24 cellular contexts compared by ENCODE assay signal in the genomic region with DNA sequence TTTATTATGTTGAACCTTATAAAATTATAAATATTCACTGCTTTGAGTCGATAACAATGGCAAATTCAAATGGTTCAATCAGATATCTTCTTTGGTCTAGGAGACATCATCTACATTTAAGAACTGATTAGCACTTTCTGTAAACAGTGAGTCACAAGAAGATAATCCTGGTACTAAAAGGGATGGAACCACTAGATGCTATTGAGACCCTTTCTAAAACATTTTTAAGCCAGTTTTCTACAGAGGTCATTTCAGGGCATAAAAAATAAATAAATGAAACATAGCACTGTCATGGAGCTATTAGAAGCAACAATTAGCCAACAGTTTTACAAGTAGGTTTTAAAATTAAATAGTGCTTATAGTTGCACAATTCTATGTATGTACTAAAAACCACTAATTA.
"Had no signal": no experiment of that assay in that cellular context is flagged by ENCODE, and none has a peak within 500 bp of the region (broad histone marks: within the 10 kb centered on the region; RNA-seq: fewer than 3 reads in every experiment).

No MANE protein-coding gene starts in this region.

- H3K9ac ChIP-seq: neural progenitor cell had no signal

- DNase-seq: activated CD4-positive, alpha-beta T cell treated with anti-CD3 and anti-CD28 coated beads for 48 hours; activated CD4-positive, alpha-beta T cell treated with anti-CD3 and anti-CD28 coated beads, Interleukin-2, amount 50 U/mL, for 48 hours; activated CD8-positive, alpha-beta memory T cell treated with anti-CD3 and anti-CD28 coated beads, Interleukin-2, amount 50 U/mL, for 48 hours; activated naive CD8-positive, alpha-beta T cell treated with anti-CD3 and anti-CD28 coated beads, Interleukin-2, amount 50 U/mL, for 24 hours; activated T-cell treated with anti-CD3 and anti-CD28 coated beads, Interleukin-2, amount 50 U/mL, for 24 hours; foreskin keratinocyte; kidney glomerular epithelial cell; lower lobe of right lung; mesendoderm; natural killer cell; stimulated activated CD4-positive, alpha-beta T cell treated with anti-CD3 and anti-CD28 coated beads, Interleukin-15, amount 100 ng/mL, for 24 hours; stimulated activated CD4-positive, alpha-beta T cell treated with anti-CD3 and anti-CD28 coated beads, Interleukin-2, amount 100 ng/mL, for 24 hours; stimulated activated naive B cell treated with anti-CD40 and anti-IgM and Interleukin-4, amounts not matched to agents 10 μg/mL and 1 μg/mL and 100 μg/mL, for 72 hours; tibial artery; upper lobe of right lung; WERI-Rb-1 had no signal

- H3K27me3 Mint-ChIP-seq: activated naive CD4-positive, alpha-beta T cell treated with anti-CD3 and anti-CD28 coated beads, Interleukin-2, amount 50 U/mL, for 24 hours; activated naive CD8-positive, alpha-beta T cell treated with anti-CD3 and anti-CD28 coated beads, Interleukin-2, amount 50 U/mL, for 24 hours; activated T-cell treated with anti-CD3 and anti-CD28 coated beads, Interleukin-2, amount 50 U/mL, for 24 hours; activated T-helper 17 cell treated with anti-CD3 and anti-CD28 coated beads, Interleukin-2, amount 50 U/mL, for 72 hours; stimulated activated naive B cell treated with anti-CD40 and anti-IgM and Interleukin-4, amounts not matched to agents 10 μg/mL and 1 μg/mL and 100 μg/mL, for 72 hours had no signal

- H3K4me2 ChIP-seq: neural progenitor cell had no signal

- H3K36me3 Mint-ChIP-seq: activated naive CD4-positive, alpha-beta T cell treated with anti-CD3 and anti-CD28 coated beads, Interleukin-2, amount 50 U/mL, for 24 hours; natural killer cell; neural progenitor cell; stimulated activated naive B cell treated with anti-CD40 and anti-IgM and Interleukin-4, amounts not matched to agents 10 μg/mL and 1 μg/mL and 100 μg/mL, for 72 hours had no signal

- H3K27ac Mint-ChIP-seq: activated naive CD8-positive, alpha-beta T cell treated with anti-CD3 and anti-CD28 coated beads, Interleukin-2, amount 50 U/mL, for 24 hours; activated T-cell treated with anti-CD3 and anti-CD28 coated beads, Interleukin-2, amount 50 U/mL, for 24 hours; activated T-helper 17 cell treated with anti-CD3 and anti-CD28 coated beads, Interleukin-2, amount 50 U/mL, for 72 hours; natural killer cell; neural progenitor cell; stimulated activated naive B cell treated with anti-CD40 and anti-IgM and Interleukin-4, amounts not matched to agents 10 μg/mL and 1 μg/mL and 100 μg/mL, for 72 hours had no signal

- H3K4me1 Mint-ChIP-seq: natural killer cell had no signal

- H3K4me1 ChIP-seq: lower lobe of right lung, neural progenitor cell, suprapubic skin, tibial artery, upper lobe of right lung had no signal

- H3K27ac ChIP-seq: foreskin keratinocyte, lower lobe of right lung, neural progenitor cell, suprapubic skin, tibial artery, upper lobe of right lung, WERI-Rb-1 had no signal

- H3K36me3 ChIP-seq: heart right ventricle, lower lobe of right lung, neural progenitor cell, right atrium auricular region, suprapubic skin, tibial artery, upper lobe of right lung, WERI-Rb-1 had no signal

- H3K9me3 ChIP-seq: heart right ventricle, lower lobe of right lung, right atrium auricular region, suprapubic skin, tibial artery, upper lobe of right lung had no signal

- H3K9me3 Mint-ChIP-seq: activated naive CD4-positive, alpha-beta T cell treated with anti-CD3 and anti-CD28 coated beads, Interleukin-2, amount 50 U/mL, for 24 hours; activated naive CD8-positive, alpha-beta T cell treated with anti-CD3 and anti-CD28 coated beads, Interleukin-2, amount 50 U/mL, for 24 hours; activated T-cell treated with anti-CD3 and anti-CD28 coated beads, Interleukin-2, amount 50 U/mL, for 24 hours; activated T-helper 17 cell treated with anti-CD3 and anti-CD28 coated beads, Interleukin-2, amount 50 U/mL, for 72 hours; natural killer cell; stimulated activated naive B cell treated with anti-CD40 and anti-IgM and Interleukin-4, amounts not matched to agents 10 μg/mL and 1 μg/mL and 100 μg/mL, for 72 hours had no signal

- H3K27me3 ChIP-seq: foreskin keratinocyte, heart right ventricle, neural progenitor cell, right atrium auricular region, suprapubic skin, tibial artery, upper lobe of right lung had no signal

- H3K4me3 ChIP-seq: heart right ventricle, lower lobe of right lung, neural progenitor cell, right atrium auricular region, suprapubic skin, tibial artery, upper lobe of right lung had no signal

- H3K4me3 Mint-ChIP-seq: activated naive CD4-positive, alpha-beta T cell treated with anti-CD3 and anti-CD28 coated beads, Interleukin-2, amount 50 U/mL, for 24 hours; activated naive CD8-positive, alpha-beta T cell treated with anti-CD3 and anti-CD28 coated beads, Interleukin-2, amount 50 U/mL, for 24 hours; activated T-cell treated with anti-CD3 and anti-CD28 coated beads, Interleukin-2, amount 50 U/mL, for 24 hours; activated T-helper 17 cell treated with anti-CD3 and anti-CD28 coated beads, Interleukin-2, amount 50 U/mL, for 72 hours; natural killer cell; neural progenitor cell; stimulated activated naive B cell treated with anti-CD40 and anti-IgM and Interleukin-4, amounts not matched to agents 10 μg/mL and 1 μg/mL and 100 μg/mL, for 72 hours had no signal

- ATAC-seq: activated CD4-positive, CD25-positive, alpha-beta regulatory T cell treated with anti-CD3 and anti-CD28 coated beads, Interleukin-2, amount 50 U/mL, for 24 hours; activated naive CD8-positive, alpha-beta T cell treated with anti-CD3 and anti-CD28 coated beads, Interleukin-2, amount 50 U/mL, for 24 hours; activated T-helper 17 cell treated with anti-CD3 and anti-CD28 coated beads, Interleukin-2, amount 50 U/mL, for 72 hours; foreskin keratinocyte; left lobe of liver; lower lobe of right lung; natural killer cell; stimulated activated naive B cell treated with anti-CD40 and anti-IgM and Interleukin-4, amounts not matched to agents 10 μg/mL and 1 μg/mL and 100 μg/mL, for 72 hours; upper lobe of right lung had no signal

- H2AFZ ChIP-seq: neural progenitor cell had no signal
